In the genomic region with DNA sequence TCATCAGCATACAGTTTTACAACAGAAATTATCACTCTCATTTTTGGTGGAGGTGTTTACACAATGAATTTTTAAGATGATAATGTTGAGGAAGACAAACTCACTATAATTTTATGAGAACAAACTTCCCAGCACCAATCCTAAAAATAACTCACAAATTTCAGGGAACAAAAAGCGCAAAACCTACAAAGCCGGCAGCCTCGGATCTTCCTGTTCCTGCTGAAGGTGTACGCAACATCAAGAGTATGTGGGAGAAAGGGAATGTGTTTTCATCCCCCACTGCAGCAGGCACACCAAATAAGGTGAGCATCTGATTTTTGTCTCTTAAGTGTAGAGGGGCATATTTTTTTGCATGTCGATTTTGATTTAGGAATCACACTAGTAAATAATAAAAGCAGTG, we compare ENCODE assay signal across 19 cellular contexts.
"Had no signal": no experiment of that assay in that cellular context is flagged by ENCODE, and none has a peak within 500 bp of the region (broad histone marks: within the 10 kb centered on the region; RNA-seq: fewer than 3 reads in every experiment).

No MANE protein-coding gene starts in this region.

- DNase-seq: effector memory CD8-positive, alpha-beta T cell; foreskin keratinocyte; kidney; left cardiac atrium; left ventricle myocardium inferior; mesenchymal stem cell; naive B cell; nephron progenitor cell; stimulated activated CD4-positive, alpha-beta T cell treated with anti-CD3 and anti-CD28 coated beads, Interleukin-12 subunit alpha, Interleukin-12 subunit beta, amount 100 ng/mL, for 4 hours; stimulated activated naive CD4-positive, alpha-beta T cell treated with Interleukin-2 at 50 U/mL for 16 hours; upper lobe of right lung had no signal

- H3K4me3 ChIP-seq: hepatocyte, left ventricle myocardium inferior, lung, skin epidermis, suprapubic skin, tibial nerve, upper lobe of right lung, vagina had no signal

- H3K27ac ChIP-seq: foreskin keratinocyte, hepatocyte, left ventricle myocardium inferior, skin epidermis, suprapubic skin, tibial nerve, upper lobe of right lung, vagina had no signal

- H3K27me3 Mint-ChIP-seq: dendritic cell treated with granulocyte-macrophage colony-stimulating factor and Interleukin-4, amounts not matched to agents 40 ng/mL and 50 ng/mL, for 4 days had no signal

- H3K9me3 Mint-ChIP-seq: dendritic cell treated with granulocyte-macrophage colony-stimulating factor and Interleukin-4, amounts not matched to agents 40 ng/mL and 50 ng/mL, for 4 days; effector memory CD8-positive, alpha-beta T cell had no signal

- ATAC-seq: effector memory CD8-positive, alpha-beta T cell; left cardiac atrium; sciatic nerve; upper lobe of right lung had no signal

- H3K4me2 ChIP-seq: hepatocyte had no signal

- H3K4me1 Mint-ChIP-seq: naive B cell, nephron progenitor cell had no signal

- H3K27me3 ChIP-seq: foreskin keratinocyte, hepatocyte, suprapubic skin, tibial nerve, upper lobe of right lung, vagina had no signal

- H3K27ac Mint-ChIP-seq: dendritic cell treated with granulocyte-macrophage colony-stimulating factor and Interleukin-4, amounts not matched to agents 40 ng/mL and 50 ng/mL, for 4 days; effector memory CD8-positive, alpha-beta T cell; nephron progenitor cell had no signal

- H3K4me3 Mint-ChIP-seq: dendritic cell treated with granulocyte-macrophage colony-stimulating factor and Interleukin-4, amounts not matched to agents 40 ng/mL and 50 ng/mL, for 4 days; effector memory CD8-positive, alpha-beta T cell; naive B cell; nephron progenitor cell had no signal

- H3K4me1 ChIP-seq: foreskin keratinocyte, left ventricle myocardium inferior, suprapubic skin, upper lobe of right lung, vagina had no signal

- H3K36me3 Mint-ChIP-seq: naive B cell had no signal

- H3K79me2 ChIP-seq: hepatocyte had no signal

- H2AFZ ChIP-seq: hepatocyte had no signal

- H3K9me3 ChIP-seq: left ventricle myocardium inferior, suprapubic skin, tibial nerve, upper lobe of right lung, vagina had no signal
